In genomic region chrX:101774340-101774739, GRCh38 we compare ENCODE assay signal across 12 cellular contexts.
DNase-seq lines count a peak whose midpoint lies in the region; ATAC-seq and TF ChIP-seq lines count a peak whose summit lies in the region.
"Had no signal": no experiment of that assay in that cellular context is flagged by ENCODE, and none has a peak within 500 bp of the region (broad histone marks: within the 10 kb centered on the region; RNA-seq: fewer than 3 reads in every experiment).

No MANE protein-coding gene starts in this region.

- no peak overlapping the region for H3K4me3 ChIP-seq in prostate gland

- H3K9me3 ChIP-seq in prostate gland = no peaks in the 10 kb centered on the region

- TF ChIP-seq CTCF in prostate gland (IDR thresholded peaks at IDR 0.05) = no peak

- no peaks in the 10 kb centered on the region for H3K4me1 ChIP-seq in prostate gland (replicated peaks)

- intact Hi-C loops in sciatic nerve (cut with DNase I) (no loop called here), prostate gland (cut with DNase I) (no loop called here)

- no peaks in the 10 kb centered on the region for H3K27me3 ChIP-seq in prostate gland (replicated peaks; ENCODE audit: insufficient read depth)

- DNase-seq in sciatic nerve (ENCODE audit: low spot score) (no peak), prostate gland (ENCODE audit: low spot score) (no peak), germinal center (ENCODE audit: low spot score) (no peak)
- no peak for DNase-seq in stimulated activated CD4-positive, alpha-beta T cell treated with anti-CD3 and anti-CD28 coated beads, Interleukin-1b, Interleukin-23, amount 100 ng/mL, for 48 hours
- DNase-seq: amygdala; CD4-positive, alpha-beta T cell; head of caudate nucleus; NCI-H2227 treated with DMSO at 0.1 percent for 48 hours had no signal

- ATAC-seq in GM18867 (IDR thresholded peaks at IDR 0.05; ENCODE audit: unreplicated experiment) = peak; percentile 100
- peak; percentile 100 for ATAC-seq in GM21390 (IDR thresholded peaks at IDR 0.05; ENCODE audit: unreplicated experiment)
- ATAC-seq in HG02970 (IDR thresholded peaks at IDR 0.05; ENCODE audit: low FRiP score, unreplicated experiment) = peak; percentile 86
- peak; percentile 99 for ATAC-seq in HG03558 (IDR thresholded peaks at IDR 0.05; ENCODE audit: extremely low read depth, unreplicated experiment)
- no peak for ATAC-seq in sciatic nerve

- no peak overlapping the region for H3K27ac ChIP-seq in prostate gland

- WGBS in prostate gland = 89% methylated on average over 1 of the region's 1 CpG

- TF ChIP-seq POLR2A in prostate gland (IDR thresholded peaks at IDR 0.05) = no peak

- H3K36me3 ChIP-seq in prostate gland = no peaks in the 10 kb centered on the region
